Comparison of ENCODE assay signal across 8 cellular contexts in genomic region chr17:15261818-15262290, GRCh38.
DNase-seq lines count a peak whose midpoint lies in the region; ATAC-seq and TF ChIP-seq lines count a peak whose summit lies in the region.

No MANE protein-coding gene starts in this region.

- DNase-seq in AG08396 (ENCODE audit: low spot score) (peak; percentile 32), RKO (ENCODE audit: low spot score) (peak; percentile 56), fibroblast of pulmonary artery (ENCODE audit: low read depth) (no peak), nephron progenitor cell (peak; percentile 22), NCI-H1092 treated with DMSO at 0.1 percent for 48 hours (lab: John Stamatoyannopoulos, UW) (no peak), D341Med (ENCODE audit: low spot score) (no peak)
- no peak for DNase-seq in stimulated activated CD4-positive, alpha-beta T cell treated with anti-CD3 and anti-CD28 coated beads, Interleukin-2, amount 100 ng/mL, for 48 hours

- H3K9me3 Mint-ChIP-seq in nephron progenitor cell = no peaks in the 10 kb centered on the region

- no peak overlapping the region for H3K27ac Mint-ChIP-seq in nephron progenitor cell

- peak overlapping the region; percentile 84 for H3K4me3 ChIP-seq in fibroblast of pulmonary artery (replicated peaks; ENCODE audit: low read depth, low read length)

- H3K27me3 Mint-ChIP-seq in nephron progenitor cell (ENCODE audit: low read depth, poor library complexity) = peaks cover 86% of the 10 kb centered on the region

- H3K36me3 Mint-ChIP-seq in nephron progenitor cell (ENCODE audit: low read depth) = no peaks in the 10 kb centered on the region

- no peak for ATAC-seq in GM19328 (IDR thresholded peaks at IDR 0.05; ENCODE audit: unreplicated experiment)

- no peak for TF ChIP-seq CTCF in fibroblast of pulmonary artery (IDR thresholded peaks at IDR 0.05; ENCODE audit: low read length, missing control alignments)
- TF ChIP-seq CTCF in nephron progenitor cell (IDR thresholded peaks at IDR 0.05) = no peak

- H3K4me1 Mint-ChIP-seq in nephron progenitor cell = peaks cover 32% of the 10 kb centered on the region

- H3K4me3 Mint-ChIP-seq in nephron progenitor cell = peak overlapping the region; percentile 90

Comparison
In these comparisons a context has a peak if more than half of its experiments do, and no peak if none do; other contexts are left out.
1. DNase-seq: peak in AG08396 (single experiment), RKO (single experiment) and nephron progenitor cell (single experiment); none in fibroblast of pulmonary artery (single experiment), NCI-H1092 treated with DMSO at 0.1 percent for 48 hours (single experiment), D341Med (single experiment) and stimulated activated CD4-positive, alpha-beta T cell treated with anti-CD3 and anti-CD28 coated beads, Interleukin-2, amount 100 ng/mL, for 48 hours (0 of 2).